In the genomic region with DNA sequence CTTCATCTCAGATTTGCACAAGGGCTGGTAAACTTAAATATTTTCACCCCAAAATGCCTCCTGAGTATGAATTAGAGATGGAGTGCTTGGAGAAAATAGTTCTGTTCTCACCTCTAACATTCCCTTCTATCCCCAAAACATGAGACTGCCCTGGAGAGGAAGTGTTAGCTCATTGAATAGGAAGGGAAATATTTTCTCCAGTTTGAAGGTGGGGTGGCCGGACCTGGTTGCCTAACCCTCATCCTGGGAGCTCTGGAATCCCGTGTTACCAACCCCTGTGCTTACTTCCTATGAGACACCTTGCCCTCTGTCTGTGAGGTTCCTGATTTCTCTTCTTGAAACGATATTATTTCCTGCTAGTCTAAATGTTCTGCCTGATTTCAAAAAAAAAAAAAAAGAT, we compare ENCODE assay signal across 8 cellular contexts. TPM values are rescaled to one million over a fixed set of nuclear protein-coding genes. Genes with fewer than 3 reads are reported as not detected.
DNase-seq lines count a peak whose midpoint lies in the region; ATAC-seq, FAIRE-seq and TF ChIP-seq lines count a peak whose summit lies in the region.

No MANE protein-coding gene starts in this region.

- H3K27me3 Mint-ChIP-seq in activated naive CD8-positive, alpha-beta T cell: no peaks in the 10 kb centered on the region

- no peaks in the 10 kb centered on the region for H3K9me3 ChIP-seq in keratinocyte (ENCODE audit: control insufficient read depth, low read depth, low read length)

- FAIRE-seq in keratinocyte (lab: Jason Lieb, UNC): peak; percentile 20

- H3K36me3 ChIP-seq in keratinocyte (ENCODE audit: control insufficient read depth in 2 of 2, extremely low read depth in 1 of 2, insufficient read depth in 2 of 2, low read length in 2 of 2): peaks cover 0 to 3% of the 10 kb centered on the region in 2 experiments

- peak overlapping the region; percentile 94 for H2AFZ ChIP-seq in keratinocyte (ENCODE audit: control insufficient read depth, low read length)

- peaks cover 32% of the 10 kb centered on the region for H3K36me3 Mint-ChIP-seq in activated naive CD8-positive, alpha-beta T cell

- dilution Hi-C loops in keratinocyte (cut with MboI; ENCODE audit: extremely low pct_ligation_motif_present, low sequenced_read_pairs): no loop called here

- H3K27ac Mint-ChIP-seq in activated naive CD8-positive, alpha-beta T cell: peak overlapping the region; percentile 92

- no peaks in the 10 kb centered on the region for H3K27me3 ChIP-seq in keratinocyte (ENCODE audit: control insufficient read depth, extremely low read depth, insufficient read depth, low read length)

- TF ChIP-seq CTCF in keratinocyte (optimal IDR thresholded peaks at IDR 0.05 in 1 of 3, IDR thresholded peaks at IDR 0.05 in 1 of 3, conservative IDR thresholded peaks at IDR 0.05 in 1 of 3; ENCODE audit: extremely low read depth in 1 of 3, insufficient read depth in 2 of 3, low read length in 3 of 3): no peak

- peak overlapping the region; percentile 72 for H3K27ac ChIP-seq in keratinocyte (ENCODE audit: control insufficient read depth, insufficient read depth, low read length)
- H3K27ac ChIP-seq in substantia nigra (ENCODE audit: low read depth, low read length, poor library complexity, severe bottlenecking): peak overlapping the region; percentile 93

- peak overlapping the region; percentile 89 for H3K4me2 ChIP-seq in keratinocyte (ENCODE audit: control insufficient read depth, extremely low read depth, insufficient read depth, low read depth, low read length)

- DNase-seq in NCI-H748 (lab: John Stamatoyannopoulos, UW; ENCODE audit: unreplicated experiment): peak; percentile 9
- no peak for DNase-seq in NCI-H748 treated with DMSO at 0.1 percent for 48 hours (lab: John Stamatoyannopoulos, UW)
- no peak for DNase-seq in keratinocyte (ENCODE audit: low read depth, low spot score)
- DNase-seq in substantia nigra (lab: John Stamatoyannopoulos, UW): peak in 3 of 49 donors; percentile 23 to 29 (median 23)
- DNase-seq in NCI-H524 (lab: John Stamatoyannopoulos, UW): no peak
- DNase-seq in SW480 (ENCODE audit: low spot score): no peak

- H3K79me2 ChIP-seq in keratinocyte (ENCODE audit: control insufficient read depth, insufficient read depth, low read length): no peaks in the 10 kb centered on the region

- H3K9ac ChIP-seq in keratinocyte (ENCODE audit: control insufficient read depth, extremely low read depth, insufficient read depth, low read length): peak overlapping the region; percentile 69

- ATAC-seq in GM18502 (IDR thresholded peaks at IDR 0.05; ENCODE audit: poor library complexity, unreplicated experiment): no peak

- H3K4me3 ChIP-seq in keratinocyte (ENCODE audit: control insufficient read depth in 2 of 3, extremely low read depth in 1 of 3, insufficient read depth in 2 of 3, low read depth in 1 of 3, low read length in 3 of 3): peak overlapping the region in 1 of 3 experiments; percentile 72

- no peaks in the 10 kb centered on the region for H3K9me1 ChIP-seq in keratinocyte (ENCODE audit: control insufficient read depth, extremely low read depth, insufficient read depth, low read length)

- H3K4me1 Mint-ChIP-seq in activated naive CD8-positive, alpha-beta T cell (ENCODE audit: low read depth): peaks cover 49% of the 10 kb centered on the region

- peaks cover 18% of the 10 kb centered on the region for H3K4me1 ChIP-seq in keratinocyte (ENCODE audit: control insufficient read depth, extremely low read depth, insufficient read depth, low read length)

- peak overlapping the region; percentile 91 for H3K4me3 Mint-ChIP-seq in activated naive CD8-positive, alpha-beta T cell

- H3K9me3 Mint-ChIP-seq in activated naive CD8-positive, alpha-beta T cell (ENCODE audit: low read depth): peaks cover 7% of the 10 kb centered on the region

- H4K20me1 ChIP-seq in keratinocyte (ENCODE audit: control insufficient read depth, extremely low read depth, insufficient read depth, low read length): no peaks in the 10 kb centered on the region

RNA-seq across cellular contexts. Expression of a gene that starts 0.8 kb away (rescaled TPM):
- polyA plus RNA-seq in keratinocyte: 3.4 to 4.3 TPM (median 3.9 TPM) in 3 replicates
- polyA plus RNA-seq in keratinocyte (2011; ENCODE audit: low read depth): 1.5 TPM
- polyA plus RNA-seq in keratinocyte (2011; cell fraction: cytosol; rRNA removed): 2.3 and 3.8 TPM in 2 replicates
- 3.8 and 4.4 TPM in 2 replicates for polyA plus RNA-seq in keratinocyte (2011; cell fraction: nucleus; rRNA removed)
- polyA plus RNA-seq in keratinocyte (2012; ENCODE audit: low replicate concordance): 1.1 and 3.7 TPM in 2 replicates
- 0.26 to 2.6 TPM (median 1.7 TPM) in 3 replicates for polyA minus RNA-seq in keratinocyte
- polyA minus RNA-seq in keratinocyte (2011; cell fraction: cytosol; rRNA and poly(A)+ RNA removed): 2.5 TPM
- polyA minus RNA-seq in keratinocyte (2011; cell fraction: nucleus; rRNA and poly(A)+ RNA removed): 2.4 and 3.6 TPM in 2 replicates

RNA-seq across cellular contexts. Expression of a gene that starts 25.2 kb away (rescaled TPM):
- polyA plus RNA-seq in keratinocyte: 30.2 to 83.1 TPM (median 42.6 TPM) in 3 replicates
- polyA plus RNA-seq in keratinocyte (2011; ENCODE audit: low read depth): 1.7 TPM
- polyA plus RNA-seq in keratinocyte (2011; cell fraction: cytosol; rRNA removed): 22.6 and 33.1 TPM in 2 replicates
- 31.4 and 34.0 TPM in 2 replicates for polyA plus RNA-seq in keratinocyte (2011; cell fraction: nucleus; rRNA removed)
- polyA plus RNA-seq in keratinocyte (2012; ENCODE audit: low replicate concordance): 0.96 and 57.0 TPM in 2 replicates
- 3.4 to 22.3 TPM (median 10.7 TPM) in 3 replicates for polyA minus RNA-seq in keratinocyte
- polyA minus RNA-seq in keratinocyte (2011; cell fraction: cytosol; rRNA and poly(A)+ RNA removed): 11.7 TPM
- 9.2 and 19.9 TPM in 2 replicates for polyA minus RNA-seq in keratinocyte (2011; cell fraction: nucleus; rRNA and poly(A)+ RNA removed)

RNA-seq across cellular contexts. Expression of a gene that starts 51.1 kb away (rescaled TPM):
- 105 to 157 TPM (median 156 TPM) in 3 replicates for polyA plus RNA-seq in keratinocyte
- polyA plus RNA-seq in keratinocyte (2011; ENCODE audit: low read depth): 38.8 TPM
- polyA plus RNA-seq in keratinocyte (2011; cell fraction: cytosol; rRNA removed): 54.5 and 117 TPM in 2 replicates
- polyA plus RNA-seq in keratinocyte (2011; cell fraction: nucleus; rRNA removed): 281 and 301 TPM in 2 replicates
- 26.2 and 87.7 TPM in 2 replicates for polyA plus RNA-seq in keratinocyte (2012; ENCODE audit: low replicate concordance)
- 45.2 to 155 TPM (median 148 TPM) in 3 replicates for polyA minus RNA-seq in keratinocyte
- 60.0 TPM for polyA minus RNA-seq in keratinocyte (2011; cell fraction: cytosol; rRNA and poly(A)+ RNA removed)
- 225 and 412 TPM in 2 replicates for polyA minus RNA-seq in keratinocyte (2011; cell fraction: nucleus; rRNA and poly(A)+ RNA removed)
